ENCODE assay signal across 2 cellular contexts in the genomic region with DNA sequence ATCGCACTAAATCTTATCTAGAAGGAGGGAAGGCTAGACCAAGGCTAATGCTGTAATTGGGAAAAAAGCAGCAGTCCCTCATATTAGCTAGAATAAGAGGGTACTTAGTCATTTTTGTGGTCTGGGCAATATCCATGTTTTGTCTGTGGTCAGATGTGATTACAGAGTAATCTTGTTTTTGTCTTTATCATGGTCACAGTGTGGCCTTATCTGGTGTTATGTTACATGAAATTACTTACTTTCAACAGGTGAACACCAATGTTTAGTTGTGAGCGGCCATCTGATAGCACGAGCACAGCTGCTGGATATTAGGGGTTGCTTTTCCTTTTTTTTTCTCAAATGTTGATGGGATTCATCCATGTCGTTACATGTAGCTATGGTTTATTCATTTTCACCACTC.
TF ChIP-seq lines count a peak whose summit lies in the region.

No MANE protein-coding gene starts in this region.

TF ChIP-seq in IMR-90, 13 proteins besides CTCF, POLR2A, EP300 and RAD21:
- TF ChIP-seq SMC3 (IDR thresholded peaks at IDR 0.05; ENCODE audit: low read depth, low read length) (no peak), MXI1 (IDR thresholded peaks at IDR 0.05; ENCODE audit: borderline replicate concordance, low read depth, low read length) (no peak), RCOR1 (IDR thresholded peaks at IDR 0.05; ENCODE audit: insufficient replicate concordance, low read length) (no peak), CEBPB (IDR thresholded peaks at IDR 0.05; ENCODE audit: low read depth, low read length) (no peak), FOS (IDR thresholded peaks at IDR 0.05; ENCODE audit: low read depth, low read length) (no peak), NFE2L2 (IDR thresholded peaks at IDR 0.05; ENCODE audit: low read depth, low read length) (no peak), CHD1 (IDR thresholded peaks at IDR 0.05; ENCODE audit: low read depth, low read length) (no peak), MAZ (IDR thresholded peaks at IDR 0.05; ENCODE audit: borderline replicate concordance, low read depth, low read length) (no peak), RFX5 (IDR thresholded peaks at IDR 0.05; ENCODE audit: low read depth, low read length) (no peak), BHLHE40 (IDR thresholded peaks at IDR 0.05; ENCODE audit: low read depth, low read length) (no peak), MAFK (IDR thresholded peaks at IDR 0.05; ENCODE audit: low read depth, low read length) (no peak)
- TF ChIP-seq, protein P1, sequence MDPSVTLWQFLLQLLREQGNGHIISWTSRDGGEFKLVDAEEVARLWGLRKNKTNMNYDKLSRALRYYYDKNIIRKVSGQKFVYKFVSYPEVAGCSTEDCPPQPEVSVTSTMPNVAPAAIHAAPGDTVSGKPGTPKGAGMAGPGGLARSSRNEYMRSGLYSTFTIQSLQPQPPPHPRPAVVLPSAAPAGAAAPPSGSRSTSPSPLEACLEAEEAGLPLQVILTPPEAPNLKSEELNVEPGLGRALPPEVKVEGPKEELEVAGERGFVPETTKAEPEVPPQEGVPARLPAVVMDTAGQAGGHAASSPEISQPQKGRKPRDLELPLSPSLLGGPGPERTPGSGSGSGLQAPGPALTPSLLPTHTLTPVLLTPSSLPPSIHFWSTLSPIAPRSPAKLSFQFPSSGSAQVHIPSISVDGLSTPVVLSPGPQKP (IDR thresholded peaks at IDR 0.05; ENCODE audit: borderline replicate concordance, low read depth, low read length), result no peak
- TF ChIP-seq, protein P2, sequence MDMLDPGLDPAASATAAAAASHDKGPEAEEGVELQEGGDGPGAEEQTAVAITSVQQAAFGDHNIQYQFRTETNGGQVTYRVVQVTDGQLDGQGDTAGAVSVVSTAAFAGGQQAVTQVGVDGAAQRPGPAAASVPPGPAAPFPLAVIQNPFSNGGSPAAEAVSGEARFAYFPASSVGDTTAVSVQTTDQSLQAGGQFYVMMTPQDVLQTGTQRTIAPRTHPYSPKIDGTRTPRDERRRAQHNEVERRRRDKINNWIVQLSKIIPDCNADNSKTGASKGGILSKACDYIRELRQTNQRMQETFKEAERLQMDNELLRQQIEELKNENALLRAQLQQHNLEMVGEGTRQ (IDR thresholded peaks at IDR 0.05; ENCODE audit: low read depth, low read length), result no peak

TF ChIP-seq in K562, 482 proteins besides CTCF, POLR2A, EP300 and RAD21 (continues in another document):
- TF ChIP-seq, protein P3, sequence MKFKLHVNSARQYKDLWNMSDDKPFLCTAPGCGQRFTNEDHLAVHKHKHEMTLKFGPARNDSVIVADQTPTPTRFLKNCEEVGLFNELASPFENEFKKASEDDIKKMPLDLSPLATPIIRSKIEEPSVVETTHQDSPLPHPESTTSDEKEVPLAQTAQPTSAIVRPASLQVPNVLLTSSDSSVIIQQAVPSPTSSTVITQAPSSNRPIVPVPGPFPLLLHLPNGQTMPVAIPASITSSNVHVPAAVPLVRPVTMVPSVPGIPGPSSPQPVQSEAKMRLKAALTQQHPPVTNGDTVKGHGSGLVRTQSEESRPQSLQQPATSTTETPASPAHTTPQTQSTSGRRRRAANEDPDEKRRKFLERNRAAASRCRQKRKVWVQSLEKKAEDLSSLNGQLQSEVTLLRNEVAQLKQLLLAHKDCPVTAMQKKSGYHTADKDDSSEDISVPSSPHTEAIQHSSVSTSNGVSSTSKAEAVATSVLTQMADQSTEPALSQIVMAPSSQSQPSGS (CRISPR knock-in tag; IDR thresholded peaks at IDR 0.05), result no peak
- TF ChIP-seq BRCA1 (IDR thresholded peaks at IDR 0.05) (no peak), BRCA1 (CRISPR knock-in tag; IDR thresholded peaks at IDR 0.05) (no peak), SIRT6 (IDR thresholded peaks at IDR 0.05; ENCODE audit: low read depth, low read length) (no peak), ZNF274 (IDR thresholded peaks at IDR 0.05; ENCODE audit: borderline replicate concordance, low read depth, low read length) (no peak), CBFA2T2 (conservative IDR thresholded peaks at IDR 0.05) (peak; percentile 38; the same call in 1 of the 2 replicates), ZKSCAN3 (CRISPR knock-in tag; IDR thresholded peaks at IDR 0.05) (peak; percentile 37; the same call in 1 of the 2 replicates), ZNF644 (tag; IDR thresholded peaks at IDR 0.05; ENCODE audit: low read depth) (no peak), EHMT2 (IDR thresholded peaks at IDR 0.05) (no peak), ZNF507 (tag; conservative IDR thresholded peaks at IDR 0.05) (no peak), FOXJ2 (tag; IDR thresholded peaks at IDR 0.05) (no peak), TAF1 (IDR thresholded peaks at IDR 0.05; ENCODE audit: control insufficient read depth, extremely low read depth, insufficient read depth, low read length, severe bottlenecking) (no peak), TAL1 (IDR thresholded peaks at IDR 0.05) (peak; percentile 39; the same call in 1 of the 2 replicates), NCOA2 (IDR thresholded peaks at IDR 0.05; ENCODE audit: partially characterized antibody in 2 of 2) (no peak), CBFA2T3 (IDR thresholded peaks at IDR 0.05) (peak; percentile 63), ASH1L (IDR thresholded peaks at IDR 0.05; ENCODE audit: borderline replicate concordance, low read depth, partially characterized antibody) (no peak), NCOR1 (IDR thresholded peaks at IDR 0.05) (peak; percentile 15; the same call in 1 of the 2 replicates), ILF3 (IDR thresholded peaks at IDR 0.05; ENCODE audit: borderline replicate concordance) (no peak), SMAD2 (IDR thresholded peaks at IDR 0.05; ENCODE audit: low read depth, low read length) (no peak), ESRRA (IDR thresholded peaks at IDR 0.05; ENCODE audit: borderline replicate concordance, low read depth) (no peak; the same call in 1 of the 2 replicates)
- TF ChIP-seq, protein P4, sequence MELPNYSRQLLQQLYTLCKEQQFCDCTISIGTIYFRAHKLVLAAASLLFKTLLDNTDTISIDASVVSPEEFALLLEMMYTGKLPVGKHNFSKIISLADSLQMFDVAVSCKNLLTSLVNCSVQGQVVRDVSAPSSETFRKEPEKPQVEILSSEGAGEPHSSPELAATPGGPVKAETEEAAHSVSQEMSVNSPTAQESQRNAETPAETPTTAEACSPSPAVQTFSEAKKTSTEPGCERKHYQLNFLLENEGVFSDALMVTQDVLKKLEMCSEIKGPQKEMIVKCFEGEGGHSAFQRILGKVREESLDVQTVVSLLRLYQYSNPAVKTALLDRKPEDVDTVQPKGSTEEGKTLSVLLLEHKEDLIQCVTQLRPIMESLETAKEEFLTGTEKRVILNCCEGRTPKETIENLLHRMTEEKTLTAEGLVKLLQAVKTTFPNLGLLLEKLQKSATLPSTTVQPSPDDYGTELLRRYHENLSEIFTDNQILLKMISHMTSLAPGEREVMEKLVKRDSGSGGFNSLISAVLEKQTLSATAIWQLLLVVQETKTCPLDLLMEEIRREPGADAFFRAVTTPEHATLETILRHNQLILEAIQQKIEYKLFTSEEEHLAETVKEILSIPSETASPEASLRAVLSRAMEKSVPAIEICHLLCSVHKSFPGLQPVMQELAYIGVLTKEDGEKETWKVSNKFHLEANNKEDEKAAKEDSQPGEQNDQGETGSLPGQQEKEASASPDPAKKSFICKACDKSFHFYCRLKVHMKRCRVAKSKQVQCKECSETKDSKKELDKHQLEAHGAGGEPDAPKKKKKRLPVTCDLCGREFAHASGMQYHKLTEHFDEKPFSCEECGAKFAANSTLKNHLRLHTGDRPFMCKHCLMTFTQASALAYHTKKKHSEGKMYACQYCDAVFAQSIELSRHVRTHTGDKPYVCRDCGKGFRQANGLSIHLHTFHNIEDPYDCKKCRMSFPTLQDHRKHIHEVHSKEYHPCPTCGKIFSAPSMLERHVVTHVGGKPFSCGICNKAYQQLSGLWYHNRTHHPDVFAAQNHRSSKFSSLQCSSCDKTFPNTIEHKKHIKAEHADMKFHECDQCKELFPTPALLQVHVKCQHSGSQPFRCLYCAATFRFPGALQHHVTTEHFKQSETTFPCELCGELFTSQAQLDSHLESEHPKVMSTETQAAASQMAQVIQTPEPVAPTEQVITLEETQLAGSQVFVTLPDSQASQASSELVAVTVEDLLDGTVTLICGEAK (IDR thresholded peaks at IDR 0.05), result no peak
- TF ChIP-seq, protein P4 (CRISPR knock-in tag; IDR thresholded peaks at IDR 0.05), result no peak
- TF ChIP-seq, protein P5, sequence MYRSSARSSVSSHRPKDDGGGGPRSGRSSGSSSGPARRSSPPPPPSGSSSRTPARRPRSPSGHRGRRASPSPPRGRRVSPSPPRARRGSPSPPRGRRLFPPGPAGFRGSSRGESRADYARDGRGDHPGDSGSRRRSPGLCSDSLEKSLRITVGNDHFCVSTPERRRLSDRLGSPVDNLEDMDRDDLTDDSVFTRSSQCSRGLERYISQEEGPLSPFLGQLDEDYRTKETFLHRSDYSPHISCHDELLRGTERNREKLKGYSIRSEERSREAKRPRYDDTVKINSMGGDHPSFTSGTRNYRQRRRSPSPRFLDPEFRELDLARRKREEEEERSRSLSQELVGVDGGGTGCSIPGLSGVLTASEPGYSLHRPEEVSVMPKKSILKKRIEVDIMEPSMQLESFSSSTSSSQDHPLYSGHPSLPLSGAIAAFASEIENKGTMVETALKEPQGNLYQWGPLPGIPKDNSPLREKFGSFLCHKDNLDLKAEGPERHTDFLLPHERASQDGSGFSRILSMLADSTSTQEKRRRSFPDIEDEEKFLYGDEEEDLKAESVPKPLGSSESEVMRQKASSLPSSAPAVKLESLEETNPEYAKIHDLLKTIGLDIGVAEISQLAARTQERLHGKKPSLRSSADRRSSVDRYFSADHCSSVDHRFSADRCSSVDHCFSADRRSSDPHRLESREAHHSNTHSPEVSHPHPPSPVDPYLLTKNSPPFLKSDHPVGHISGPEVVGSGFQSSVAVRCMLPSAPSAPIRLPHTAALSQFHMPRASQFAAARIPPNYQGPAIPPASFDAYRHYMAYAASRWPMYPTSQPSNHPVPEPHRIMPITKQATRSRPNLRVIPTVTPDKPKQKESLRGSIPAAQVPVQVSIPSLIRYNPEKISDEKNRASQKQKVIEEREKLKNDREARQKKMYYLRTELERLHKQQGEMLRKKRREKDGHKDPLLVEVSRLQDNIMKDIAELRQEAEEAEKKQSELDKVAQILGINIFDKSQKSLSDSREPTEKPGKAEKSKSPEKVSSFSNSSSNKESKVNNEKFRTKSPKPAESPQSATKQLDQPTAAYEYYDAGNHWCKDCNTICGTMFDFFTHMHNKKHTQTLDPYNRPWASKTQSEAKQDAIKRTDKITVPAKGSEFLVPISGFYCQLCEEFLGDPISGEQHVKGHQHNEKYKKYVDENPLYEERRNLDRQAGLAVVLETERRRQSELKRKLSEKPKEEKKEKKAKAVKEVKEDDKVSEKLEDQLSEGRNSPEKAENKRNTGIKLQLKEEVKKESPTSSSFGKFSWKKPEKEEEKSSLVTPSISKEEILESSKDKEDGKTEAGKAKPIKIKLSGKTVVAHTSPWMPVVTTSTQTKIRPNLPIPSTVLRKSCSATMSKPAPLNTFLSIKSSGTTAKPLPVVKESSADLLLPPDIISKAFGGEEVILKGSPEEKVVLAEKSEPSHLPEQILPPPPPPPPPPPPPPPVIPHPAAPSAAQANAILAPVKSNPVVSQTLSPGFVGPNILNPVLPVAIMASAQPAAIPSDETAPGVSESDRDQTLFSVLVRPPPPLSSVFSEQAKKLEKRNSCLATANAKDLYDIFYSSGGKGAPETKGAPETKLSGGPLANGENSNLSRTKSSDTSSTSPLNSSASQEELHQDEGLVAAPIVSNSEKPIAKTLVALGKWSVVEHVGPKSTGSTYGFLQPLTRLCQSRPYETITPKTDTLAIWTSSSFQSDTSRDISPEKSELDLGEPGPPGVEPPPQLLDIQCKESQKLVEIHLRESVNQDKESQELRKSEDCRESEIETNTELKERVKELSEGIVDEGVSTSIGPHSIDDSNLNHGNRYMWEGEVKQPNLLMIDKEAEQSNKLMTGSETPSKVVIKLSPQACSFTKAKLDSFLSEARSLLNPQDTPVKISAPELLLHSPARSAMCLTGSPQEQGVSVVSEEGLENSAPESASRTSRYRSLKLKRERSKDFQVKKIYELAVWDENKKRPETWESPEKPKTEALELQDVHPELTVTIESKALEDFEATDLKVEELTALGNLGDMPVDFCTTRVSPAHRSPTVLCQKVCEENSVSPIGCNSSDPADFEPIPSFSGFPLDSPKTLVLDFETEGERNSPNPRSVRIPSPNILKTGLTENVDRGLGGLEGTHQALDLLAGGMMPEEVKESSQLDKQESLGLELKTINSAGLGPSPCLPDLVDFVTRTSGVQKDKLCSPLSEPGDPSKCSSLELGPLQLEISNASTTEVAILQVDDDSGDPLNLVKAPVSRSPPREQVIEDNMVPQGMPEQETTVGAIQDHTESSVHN (IDR thresholded peaks at IDR 0.05; ENCODE audit: borderline replicate concordance in 1 of 2, low read depth in 1 of 2), result no peak
- TF ChIP-seq, protein P6, sequence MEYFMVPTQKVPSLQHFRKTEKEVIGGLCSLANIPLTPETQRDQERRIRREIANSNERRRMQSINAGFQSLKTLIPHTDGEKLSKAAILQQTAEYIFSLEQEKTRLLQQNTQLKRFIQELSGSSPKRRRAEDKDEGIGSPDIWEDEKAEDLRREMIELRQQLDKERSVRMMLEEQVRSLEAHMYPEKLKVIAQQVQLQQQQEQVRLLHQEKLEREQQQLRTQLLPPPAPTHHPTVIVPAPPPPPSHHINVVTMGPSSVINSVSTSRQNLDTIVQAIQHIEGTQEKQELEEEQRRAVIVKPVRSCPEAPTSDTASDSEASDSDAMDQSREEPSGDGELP (CRISPR knock-in tag; IDR thresholded peaks at IDR 0.05; ENCODE audit: borderline replicate concordance), result no peak
- TF ChIP-seq, protein P7, sequence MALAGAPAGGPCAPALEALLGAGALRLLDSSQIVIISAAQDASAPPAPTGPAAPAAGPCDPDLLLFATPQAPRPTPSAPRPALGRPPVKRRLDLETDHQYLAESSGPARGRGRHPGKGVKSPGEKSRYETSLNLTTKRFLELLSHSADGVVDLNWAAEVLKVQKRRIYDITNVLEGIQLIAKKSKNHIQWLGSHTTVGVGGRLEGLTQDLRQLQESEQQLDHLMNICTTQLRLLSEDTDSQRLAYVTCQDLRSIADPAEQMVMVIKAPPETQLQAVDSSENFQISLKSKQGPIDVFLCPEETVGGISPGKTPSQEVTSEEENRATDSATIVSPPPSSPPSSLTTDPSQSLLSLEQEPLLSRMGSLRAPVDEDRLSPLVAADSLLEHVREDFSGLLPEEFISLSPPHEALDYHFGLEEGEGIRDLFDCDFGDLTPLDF (CRISPR knock-in tag; IDR thresholded peaks at IDR 0.05), result no peak
